ENCODE assay signal across 21 cellular contexts in the genomic region with DNA sequence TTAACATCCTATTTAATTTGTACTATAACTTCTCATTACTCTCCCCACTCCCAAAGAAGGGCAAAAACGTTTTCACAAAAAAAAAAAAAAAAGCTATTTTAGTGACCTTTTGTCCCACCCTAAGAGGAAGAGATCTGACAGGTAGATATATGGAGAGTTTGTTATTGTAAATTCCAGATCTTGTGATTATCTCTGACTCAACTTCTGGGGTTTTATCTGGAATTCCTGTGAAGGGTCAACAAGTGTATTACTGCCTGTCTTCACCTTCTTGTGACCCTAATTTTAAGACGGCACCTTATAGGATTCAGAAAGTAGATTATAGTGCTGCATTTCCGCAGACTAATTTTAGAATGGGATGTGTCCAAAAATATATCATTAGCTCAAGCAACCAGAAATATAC.
DNase-seq lines count a peak whose midpoint lies in the region; TF ChIP-seq lines count a peak whose summit lies in the region.
"Had no signal": no experiment of that assay in that cellular context is flagged by ENCODE, and none has a peak within 500 bp of the region (broad histone marks: within the 10 kb centered on the region; RNA-seq: fewer than 3 reads in every experiment).

No MANE protein-coding gene starts in this region.

- DNase-seq in NCI-H2227 treated with DMSO at 0.1 percent for 48 hours (lab: John Stamatoyannopoulos, UW): peak; percentile 11
- DNase-seq in NCI-H2227 (lab: John Stamatoyannopoulos, UW; ENCODE audit: unreplicated experiment): no peak
- no peak for DNase-seq in SK-N-SH
- DNase-seq in glomerular endothelial cell (ENCODE audit: extremely low read depth, low read depth, low spot score): peak; percentile 83
- no peak for DNase-seq in type B pancreatic cell (ENCODE audit: extremely low spot score, unreplicated experiment)
- DNase-seq in GF-D8 (lab: John Stamatoyannopoulos, UW): no peak
- DNase-seq in SJCRH30: no peak
- DNase-seq in cerebellar nuclear complex (lab: John Stamatoyannopoulos, UW): no peak
- DNase-seq: activated CD8-positive, alpha-beta T cell treated with anti-CD3 and anti-CD28 coated beads for 36 hours; activated gamma-delta T cell treated with Interleukin-2 at 50 U/mL for 16 hours; effector memory CD8-positive, alpha-beta T cell; esophagus squamous epithelium; GOT3; head of caudate nucleus; NCI-H2029; Peyer's patch; stimulated activated CD4-positive, alpha-beta T cell treated with anti-CD3 and anti-CD28 coated beads, Interleukin-12 subunit alpha, Interleukin-12 subunit beta, amount 100 ng/mL, for 4 hours; stimulated activated CD8-positive, alpha-beta memory T cell treated with anti-CD3 and anti-CD28 coated beads, Interleukin-4, amount 100 ng/mL, for 48 hours had no signal

- H3K9me3 ChIP-seq in SK-N-SH: 0 out of 2 replicates have a peak, but pooled peaks cover 4% of the 10 kb centered on the region
- H3K9me3 ChIP-seq in SJCRH30 (replicated peaks): no peaks in the 10 kb centered on the region
- H3K9me3 ChIP-seq: BLaER1, esophagus squamous epithelium, Peyer's patch had no signal

- peak overlapping the region; percentile 9 for H3K4me3 Mint-ChIP-seq in type B pancreatic cell
- H3K4me3 Mint-ChIP-seq: activated CD8-positive, alpha-beta T cell treated with anti-CD3 and anti-CD28 coated beads for 36 hours; effector memory CD8-positive, alpha-beta T cell had no signal

- H3K27ac ChIP-seq in SK-N-SH (ENCODE audit: low read depth in 2 of 2, low read length in 1 of 2): no peak overlapping the region
- H3K27ac ChIP-seq in SJCRH30: no peak overlapping the region
- H3K27ac ChIP-seq: 22Rv1, BLaER1, esophagus squamous epithelium, KMS-11, Peyer's patch had no signal

- H4K20me1 ChIP-seq in SK-N-SH (ENCODE audit: insufficient read depth): no peaks in the 10 kb centered on the region
- H4K20me1 ChIP-seq: BLaER1 had no signal

- H3K36me3 ChIP-seq in SK-N-SH (replicated peaks in 1 of 2; ENCODE audit: control insufficient read depth in 1 of 2, insufficient read depth in 2 of 2, low read length in 1 of 2): no peaks in the 10 kb centered on the region
- no peaks in the 10 kb centered on the region for H3K36me3 ChIP-seq in SJCRH30
- H3K36me3 ChIP-seq: BLaER1, esophagus squamous epithelium, Peyer's patch had no signal

- no peaks in the 10 kb centered on the region for H3K9me2 ChIP-seq in SK-N-SH

- peaks cover 0 to 16% of the 10 kb centered on the region in 2 experiments; a peak in 2 of 4 replicates for H3K4me1 ChIP-seq in SK-N-SH (ENCODE audit: control insufficient read depth in 1 of 2, insufficient read depth in 2 of 2, low read depth in 1 of 2, low read length in 1 of 2)
- no peaks in the 10 kb centered on the region for H3K4me1 ChIP-seq in SJCRH30
- H3K4me1 ChIP-seq: BLaER1, esophagus squamous epithelium, Peyer's patch had no signal

- H3F3A ChIP-seq in SK-N-SH (replicated peaks; ENCODE audit: insufficient read depth): peaks cover 28% of the 10 kb centered on the region

- peak; percentile 28 to 70; a peak in 2 of 4 replicates for TF ChIP-seq EP300 in SK-N-SH (IDR thresholded peaks at IDR 0.05; ENCODE audit: borderline replicate concordance in 1 of 2, low read depth in 1 of 2, low read length in 1 of 2)

- no peaks in the 10 kb centered on the region for H3K27me3 ChIP-seq in SK-N-SH (ENCODE audit: insufficient read depth)
- H3K27me3 ChIP-seq in SJCRH30: no peaks in the 10 kb centered on the region
- H3K27me3 ChIP-seq: BLaER1, esophagus squamous epithelium, Peyer's patch had no signal

- no peak overlapping the region for H3K4me2 ChIP-seq in SK-N-SH
- H3K4me2 ChIP-seq: BLaER1, KMS-11 had no signal

- POLR2A ChIA-PET in SK-N-SH (lab: Yijun Ruan, JAX): no interaction called here

- no peaks in the 10 kb centered on the region for H3K27me3 Mint-ChIP-seq in type B pancreatic cell
- H3K27me3 Mint-ChIP-seq: activated CD8-positive, alpha-beta T cell treated with anti-CD3 and anti-CD28 coated beads for 36 hours; effector memory CD8-positive, alpha-beta T cell had no signal

- peaks cover 4% of the 10 kb centered on the region for H3K36me3 Mint-ChIP-seq in type B pancreatic cell

- no peaks in the 10 kb centered on the region for H3K79me2 ChIP-seq in SK-N-SH (ENCODE audit: insufficient read depth)

- CTCF ChIA-PET in SK-N-SH (lab: Yijun Ruan, JAX): interaction anchor here (0.7 kb wide), 1 partner anchor 1105 kb away, joined by 4 read pairs; no protein-coding TSS in a partner anchor

- no peak overlapping the region for H3K27ac Mint-ChIP-seq in type B pancreatic cell
- H3K27ac Mint-ChIP-seq: activated CD8-positive, alpha-beta T cell treated with anti-CD3 and anti-CD28 coated beads for 36 hours; effector memory CD8-positive, alpha-beta T cell had no signal

- H3K9me3 Mint-ChIP-seq in type B pancreatic cell: peaks cover 4% of the 10 kb centered on the region
- H3K9me3 Mint-ChIP-seq: activated CD8-positive, alpha-beta T cell treated with anti-CD3 and anti-CD28 coated beads for 36 hours had no signal

- no peak for TF ChIP-seq CTCF in SK-N-SH (IDR thresholded peaks at IDR 0.05)
- no peak for TF ChIP-seq CTCF in type B pancreatic cell (conservative IDR thresholded peaks at IDR 0.05)

- TF ChIP-seq RAD21 in SK-N-SH (IDR thresholded peaks at IDR 0.05; ENCODE audit: low read length): no peak

- no peak overlapping the region for H3K9ac ChIP-seq in SK-N-SH
- H3K9ac ChIP-seq: BLaER1, KMS-11 had no signal

- peaks cover 9% of the 10 kb centered on the region for H3K4me1 Mint-ChIP-seq in type B pancreatic cell (ENCODE audit: unreplicated experiment)

- H2AFZ ChIP-seq in SK-N-SH (ENCODE audit: low read depth): no peak overlapping the region

- 43% methylated on average over 3 of the region's 3 CpGs for WGBS in SK-N-SH (ENCODE audit: low lambda C conversion rate)

- H3K4me3 ChIP-seq in SK-N-SH (ENCODE audit: low read depth in 2 of 2, low read length in 1 of 2): no peak overlapping the region
- H3K4me3 ChIP-seq in SJCRH30: no peak overlapping the region
- H3K4me3 ChIP-seq: BLaER1, esophagus squamous epithelium, Peyer's patch had no signal

TF ChIP-seq in SK-N-SH, 30 proteins besides CTCF, POLR2A, EP300 and RAD21 (continues in another document):
- TF ChIP-seq ZBTB33 (IDR thresholded peaks at IDR 0.05; ENCODE audit: borderline replicate concordance, low read depth) (no peak), PBX3 (IDR thresholded peaks at IDR 0.05) (peak; percentile 72), NFIC (IDR thresholded peaks at IDR 0.05; ENCODE audit: borderline replicate concordance) (0 out of 2 replicates have a peak, but pooled peaks have one; percentile 28), RXRA (IDR thresholded peaks at IDR 0.05; ENCODE audit: borderline replicate concordance, low read depth) (peak; percentile 95), REST (IDR thresholded peaks at IDR 0.05; ENCODE audit: low read depth, low read length) (no peak), TEAD4 (IDR thresholded peaks at IDR 0.05; ENCODE audit: borderline replicate concordance, insufficient read depth) (peak; percentile 39; the same call in 1 of the 2 replicates), MEF2A (IDR thresholded peaks at IDR 0.05; ENCODE audit: borderline replicate concordance, low read depth) (no peak), GATA2 (CRISPR knock-in tag; IDR thresholded peaks at IDR 0.05) (no peak), SIN3A (IDR thresholded peaks at IDR 0.05; ENCODE audit: borderline replicate concordance, low read depth, low read length) (no peak)

Comparison
In these comparisons a context has a peak if more than half of its experiments do, and no peak if none do; other contexts are left out.
1. DNase-seq: peak in NCI-H2227 treated with DMSO at 0.1 percent for 48 hours (single experiment) and glomerular endothelial cell (single experiment); none in NCI-H2227 (single experiment), SK-N-SH (single experiment), type B pancreatic cell (single experiment), GF-D8 (single experiment), SJCRH30 (0 of 2) and cerebellar nuclear complex (0 of 2).